ENCODE assay signal across 23 cellular contexts in genomic region chr1:118739421-118739930, GRCh38.
DNase-seq lines count a peak whose midpoint lies in the region; ATAC-seq, FAIRE-seq and TF ChIP-seq lines count a peak whose summit lies in the region.
"Had no signal": no experiment of that assay in that cellular context is flagged by ENCODE, and none has a peak within 500 bp of the region (broad histone marks: within the 10 kb centered on the region; RNA-seq: fewer than 3 reads in every experiment).

No MANE protein-coding gene starts in this region.

- H4K91ac ChIP-seq in neuronal stem cell (ENCODE audit: low read depth, low read length, poor library complexity) = no peak overlapping the region

- H3K79me1 ChIP-seq in neuronal stem cell (ENCODE audit: low read depth, low read length) = no peaks in the 10 kb centered on the region

- H2AK5ac ChIP-seq in neuronal stem cell (ENCODE audit: low read depth, low read length) = no peak overlapping the region

- no peak overlapping the region for H2BK5ac ChIP-seq in neuronal stem cell (ENCODE audit: low read length)

- H3K14ac ChIP-seq in neuronal stem cell (ENCODE audit: low read length) = no peak overlapping the region

- no peak overlapping the region for H3K18ac ChIP-seq in neuronal stem cell (ENCODE audit: low read length)

- H3K9me3 Mint-ChIP-seq in type B pancreatic cell = no peaks in the 10 kb centered on the region
- H3K9me3 Mint-ChIP-seq: HFFc6 had no signal

- no peaks in the 10 kb centered on the region for H3K27me3 Mint-ChIP-seq in type B pancreatic cell
- H3K27me3 Mint-ChIP-seq: CD4-positive, alpha-beta memory T cell had no signal

- no peak overlapping the region for H3K4me3 Mint-ChIP-seq in type B pancreatic cell
- H3K4me3 Mint-ChIP-seq: CD4-positive, alpha-beta memory T cell; HFFc6 had no signal

- H3K36me3 ChIP-seq in HUES64 (ENCODE audit: insufficient read depth, low read length) = no peaks in the 10 kb centered on the region
- no peaks in the 10 kb centered on the region for H3K36me3 ChIP-seq in brain microvascular endothelial cell (replicated peaks)
- H3K36me3 ChIP-seq in iPS DF 6.9 (ENCODE audit: control insufficient read depth, insufficient read depth, low read length) = no peaks in the 10 kb centered on the region
- no peaks in the 10 kb centered on the region for H3K36me3 ChIP-seq in neuronal stem cell (replicated peaks in 1 of 2; ENCODE audit: control insufficient read depth in 2 of 2, insufficient read depth in 2 of 2, low read length in 2 of 2)
- H3K36me3 ChIP-seq: BE2C had no signal

- H2AFZ ChIP-seq in neuronal stem cell (ENCODE audit: low read length) = no peak overlapping the region
- H2AFZ ChIP-seq: GM23248 had no signal

- H2BK12ac ChIP-seq in neuronal stem cell (ENCODE audit: low read length) = no peak overlapping the region

- no peak overlapping the region for H2BK15ac ChIP-seq in neuronal stem cell (ENCODE audit: low read length)

- no peak overlapping the region for H3K23ac ChIP-seq in neuronal stem cell (ENCODE audit: low read depth, low read length, poor library complexity)

- H3K4me1 ChIP-seq in HUES64 (ENCODE audit: insufficient read depth, low read length) = peaks cover 18% of the 10 kb centered on the region
- H3K4me1 ChIP-seq in iPS DF 6.9 (ENCODE audit: control insufficient read depth, insufficient read depth, low read length) = peaks cover 1% of the 10 kb centered on the region; the same call in 1 of the 2 replicates
- H3K4me1 ChIP-seq in neuronal stem cell (ENCODE audit: control insufficient read depth in 2 of 2, insufficient read depth in 1 of 2, low read depth in 1 of 2, low read length in 2 of 2) = peaks cover 0 to 9% of the 10 kb centered on the region in 2 donors
- H3K4me1 ChIP-seq: BE2C had no signal

- FAIRE-seq in frontal cortex (lab: Jason Lieb, UNC) = no peak
- FAIRE-seq: D721Med, GM12892, HepG2 had no signal

- H3K4ac ChIP-seq in neuronal stem cell (ENCODE audit: low read length) = no peak overlapping the region

- DNase-seq in brain microvascular endothelial cell (peak; percentile 5), iPS DF 6.9 (ENCODE audit: low read depth, low spot score) (peak; percentile 22), neuronal stem cell (ENCODE audit: low spot score) (peak; percentile 14), frontal cortex (ENCODE audit: low spot score in 2 of 2) (no peak), type B pancreatic cell (ENCODE audit: extremely low spot score, unreplicated experiment) (no peak), Ammon's horn (ENCODE audit: low spot score) (no peak)
- DNase-seq: BE2C; CD4-positive, alpha-beta memory T cell; DMS79 treated with DMSO at 0.1 percent for 48 hours; GDM1; GM23248; HFFc6; MM.1S; NCI-H1105 treated with DMSO at 0.1 percent for 48 hours; NCI-H187; NCI-H2171; NCI-H774 had no signal

- no peak overlapping the region for H3K9ac ChIP-seq in HUES64 (ENCODE audit: low read depth, low read length)
- no peak overlapping the region for H3K9ac ChIP-seq in neuronal stem cell (ENCODE audit: low read depth, low read length, poor library complexity)
- H3K9ac ChIP-seq: GM23248, KMS-11 had no signal

- H3K4me2 ChIP-seq in neuronal stem cell (ENCODE audit: insufficient read depth, low read length, poor library complexity, severe bottlenecking) = no peak overlapping the region
- H3K4me2 ChIP-seq: KMS-11 had no signal

- no peaks in the 10 kb centered on the region for H3K4me1 Mint-ChIP-seq in type B pancreatic cell (ENCODE audit: unreplicated experiment)
- H3K4me1 Mint-ChIP-seq: CD4-positive, alpha-beta memory T cell had no signal

- H3K27me3 ChIP-seq in HUES64 (ENCODE audit: insufficient read depth, low read length) = no peaks in the 10 kb centered on the region
- H3K27me3 ChIP-seq in brain microvascular endothelial cell (replicated peaks) = no peaks in the 10 kb centered on the region
- H3K27me3 ChIP-seq in iPS DF 6.9 (ENCODE audit: control insufficient read depth, insufficient read depth, low read length) = no peaks in the 10 kb centered on the region
- no peaks in the 10 kb centered on the region for H3K27me3 ChIP-seq in neuronal stem cell (ENCODE audit: control insufficient read depth in 3 of 3, insufficient read depth in 3 of 3, low read depth in 1 of 3, low read length in 3 of 3)
- H3K27me3 ChIP-seq: BE2C had no signal

- no peak overlapping the region for H3K27ac Mint-ChIP-seq in type B pancreatic cell
- H3K27ac Mint-ChIP-seq: CD4-positive, alpha-beta memory T cell; HFFc6 had no signal

- H3K4me3 ChIP-seq in HUES64 (ENCODE audit: low read length) (no peak overlapping the region), brain microvascular endothelial cell (ENCODE audit: low read depth, low read length) (no peak overlapping the region), iPS DF 6.9 (ENCODE audit: low read length) (no peak overlapping the region), neuronal stem cell (ENCODE audit: low read length in 2 of 2) (no peak overlapping the region)
- H3K4me3 ChIP-seq: GM23248 had no signal

- no peak overlapping the region for H2BK120ac ChIP-seq in neuronal stem cell (ENCODE audit: low read depth, low read length)

- no peak for TF ChIP-seq CTCF in brain microvascular endothelial cell (IDR thresholded peaks at IDR 0.05; ENCODE audit: low read depth, low read length, missing control alignments)
- TF ChIP-seq CTCF in type B pancreatic cell (conservative IDR thresholded peaks at IDR 0.05) = no peak

- in situ Hi-C loops in brain microvascular endothelial cell (cut with HindIII; ENCODE audit: low pct_ligation_motif_present, low sequenced_read_pairs) = no loop called here

- peak overlapping the region; percentile 56; the same call in 1 of the 2 replicates for H3K27ac ChIP-seq in HUES64 (ENCODE audit: low read depth, low read length)
- H3K27ac ChIP-seq in brain microvascular endothelial cell = no peak overlapping the region
- H3K27ac ChIP-seq in iPS DF 6.9 (ENCODE audit: low read length) = no peak overlapping the region
- peak overlapping the region; percentile 51 for H3K27ac ChIP-seq in neuronal stem cell (replicated peaks; ENCODE audit: low read length)
- H3K27ac ChIP-seq: GM23248, KMS-11 had no signal

- ATAC-seq in GM21390 (IDR thresholded peaks at IDR 0.05; ENCODE audit: unreplicated experiment) = no peak
- ATAC-seq: HepG2 had no signal

- H3K9me3 ChIP-seq in HUES64 (ENCODE audit: insufficient read depth, low read depth, low read length) (no peaks in the 10 kb centered on the region), iPS DF 6.9 (ENCODE audit: control insufficient read depth, insufficient read depth, low read length) (no peaks in the 10 kb centered on the region), neuronal stem cell (replicated peaks in 1 of 2; ENCODE audit: control insufficient read depth in 2 of 2, insufficient read depth in 1 of 2, low read depth in 1 of 2, low read length in 2 of 2) (no peaks in the 10 kb centered on the region)
- H3K9me3 ChIP-seq: BE2C had no signal

- H4K8ac ChIP-seq in neuronal stem cell (ENCODE audit: low read depth, low read length) = no peak overlapping the region

- H3K36me3 Mint-ChIP-seq in type B pancreatic cell = no peaks in the 10 kb centered on the region
- H3K36me3 Mint-ChIP-seq: CD4-positive, alpha-beta memory T cell had no signal

- 78% methylated on average over 4 of the region's 7 CpGs for WGBS in HUES64
- WGBS in iPS DF 6.9 (ENCODE audit: insufficient coverage, insufficient read length) = no CpG with 5 or more reads among the region's 7 CpGs
- no CpG with 5 or more reads among the region's 7 CpGs for WGBS in neuronal stem cell (ENCODE audit: extremely low coverage in 2 of 2, insufficient read length in 2 of 2, insufficient replicate concordance in 1 of 2), 2 donors

Comparison
In these comparisons a context has a peak if more than half of its experiments do, and no peak if none do; other contexts are left out.
1. H3K27ac ChIP-seq: peak in HUES64 (single experiment) and neuronal stem cell (single experiment); none in brain microvascular endothelial cell (single experiment) and iPS DF 6.9 (single experiment).
2. DNase-seq: peak in brain microvascular endothelial cell (single experiment), iPS DF 6.9 (single experiment) and neuronal stem cell (single experiment); none in frontal cortex (0 of 2), type B pancreatic cell (single experiment) and Ammon's horn (single experiment).